ENCODE assay signal across 1 cellular context in genomic region chr9:71663216-71663615, GRCh38.
A peak's percentile ranks its signal among the peaks of the same experiment; 100 is the strongest.
TF ChIP-seq lines count a peak whose summit lies in the region.

No MANE protein-coding gene starts in this region.

TF ChIP-seq in K562, 482 proteins besides CTCF, POLR2A, EP300 and RAD21 (continued from another document):
- TF ChIP-seq ZBTB40 (IDR thresholded peaks at IDR 0.05) (0 out of 2 replicates have a peak, but pooled peaks have one; percentile 32), ZBTB40 (CRISPR knock-in tag; IDR thresholded peaks at IDR 0.05) (no peak), HMBOX1 (IDR thresholded peaks at IDR 0.05) (peak; percentile 58), ZNF140 (CRISPR knock-in tag; IDR thresholded peaks at IDR 0.05) (no peak), NONO (IDR thresholded peaks at IDR 0.05; ENCODE audit: low read depth in 2 of 2, low read length in 1 of 2) (no peak), RNF219 (CRISPR knock-in tag; IDR thresholded peaks at IDR 0.05) (no peak), MNT (conservative IDR thresholded peaks at IDR 0.05) (no peak), E2F6 (IDR thresholded peaks at IDR 0.05; ENCODE audit: borderline replicate concordance in 1 of 2, extremely low read depth in 1 of 2, insufficient read depth in 1 of 2, insufficient read length in 1 of 2, low read depth in 1 of 2, low read length in 1 of 2, poor library complexity in 1 of 2, severe bottlenecking in 1 of 2) (no peak)
